Comparison of ENCODE assay signal across 20 cellular contexts in genomic region chr1:167999930-168000329, GRCh38.
DNase-seq lines count a peak whose midpoint lies in the region; ATAC-seq and TF ChIP-seq lines count a peak whose summit lies in the region.
"Had no signal": no experiment of that assay in that cellular context is flagged by ENCODE, and none has a peak within 500 bp of the region (broad histone marks: within the 10 kb centered on the region; RNA-seq: fewer than 3 reads in every experiment).

No MANE protein-coding gene starts in this region.

- no peaks in the 10 kb centered on the region for H3K9me3 ChIP-seq in left ventricle myocardium inferior (replicated peaks)
- H3K9me3 ChIP-seq in stomach = no peaks in the 10 kb centered on the region
- H3K9me3 ChIP-seq: A549; BLaER1 treated with 17β-estradiol and CSF1 and Interleukin-3, amounts not matched to agents 10 nM and 100 nM; Caco-2 had no signal

- TF ChIP-seq EP300 in stomach (IDR thresholded peaks at IDR 0.05) = no peak

- WGBS in stomach, 5 donors = 55 to 77% (median 74%) methylated on average over 3 of the region's 3 CpGs

- peaks cover 23% of the 10 kb centered on the region for H3K36me3 ChIP-seq in left ventricle myocardium inferior
- H3K36me3 ChIP-seq in stomach = peaks cover 4 to 36% (median 33%) of the 10 kb centered on the region in 4 donors

- peaks cover 35% of the 10 kb centered on the region for H3K4me1 ChIP-seq in left ventricle myocardium inferior
- H3K4me1 ChIP-seq in stomach = no peaks in the 10 kb centered on the region
- H3K4me1 ChIP-seq: A549; BLaER1 treated with 17β-estradiol and CSF1 and Interleukin-3, amounts not matched to agents 10 nM and 100 nM; Caco-2 had no signal

- no peaks in the 10 kb centered on the region for H3K9me3 Mint-ChIP-seq in activated T-cell treated with anti-CD3 and anti-CD28 coated beads, Interleukin-2, amount 50 U/mL, for 24 hours
- no peaks in the 10 kb centered on the region for H3K9me3 Mint-ChIP-seq in WTC11
- H3K9me3 Mint-ChIP-seq: CD4-positive, alpha-beta T cell; CD8-positive, alpha-beta T cell had no signal

- TF ChIP-seq CTCF in left ventricle myocardium inferior (IDR thresholded peaks at IDR 0.05; ENCODE audit: borderline replicate concordance) (no peak), WTC11 (IDR thresholded peaks at IDR 0.05) (no peak), stomach (IDR thresholded peaks at IDR 0.05) (no peak)

- no peak overlapping the region for H3K4me3 Mint-ChIP-seq in activated T-cell treated with anti-CD3 and anti-CD28 coated beads, Interleukin-2, amount 50 U/mL, for 24 hours
- H3K4me3 Mint-ChIP-seq in WTC11 = no peak overlapping the region
- H3K4me3 Mint-ChIP-seq: B cell; CD4-positive, alpha-beta T cell; CD8-positive, alpha-beta T cell had no signal

- H3K27me3 Mint-ChIP-seq in activated T-cell treated with anti-CD3 and anti-CD28 coated beads, Interleukin-2, amount 50 U/mL, for 24 hours = no peaks in the 10 kb centered on the region
- H3K27me3 Mint-ChIP-seq in WTC11 (ENCODE audit: low read depth) = no peaks in the 10 kb centered on the region
- H3K27me3 Mint-ChIP-seq: B cell; CD4-positive, alpha-beta T cell had no signal

- POLR2A ChIA-PET in WTC11 (lab: Charles Lee) = no interaction called here

- no peak for TF ChIP-seq POLR2A in stomach (IDR thresholded peaks at IDR 0.05)

- peak overlapping the region; percentile 33 for H3K27ac ChIP-seq in left ventricle myocardium inferior (replicated peaks)
- no peak overlapping the region for H3K27ac ChIP-seq in stomach
- H3K27ac ChIP-seq: 22Rv1; A549; BLaER1 treated with 17β-estradiol and CSF1 and Interleukin-3, amounts not matched to agents 10 nM and 100 nM; C4-2B had no signal

- peaks cover 46% of the 10 kb centered on the region for H3K36me3 Mint-ChIP-seq in activated T-cell treated with anti-CD3 and anti-CD28 coated beads, Interleukin-2, amount 50 U/mL, for 24 hours (ENCODE audit: low read depth)
- peaks cover 8% of the 10 kb centered on the region for H3K36me3 Mint-ChIP-seq in WTC11

- peak overlapping the region; percentile 1 for H3K27ac Mint-ChIP-seq in activated T-cell treated with anti-CD3 and anti-CD28 coated beads, Interleukin-2, amount 50 U/mL, for 24 hours
- H3K27ac Mint-ChIP-seq in WTC11 = peak overlapping the region; percentile 10; the same call in 1 of the 2 replicates
- H3K27ac Mint-ChIP-seq: B cell; CD4-positive, alpha-beta T cell; CD8-positive, alpha-beta T cell had no signal

- no peaks in the 10 kb centered on the region for H3K27me3 ChIP-seq in left ventricle myocardium inferior (ENCODE audit: low read depth)
- H3K27me3 ChIP-seq in stomach = no peaks in the 10 kb centered on the region
- H3K27me3 ChIP-seq: BLaER1 treated with 17β-estradiol and CSF1 and Interleukin-3, amounts not matched to agents 10 nM and 100 nM had no signal

- intact Hi-C loops in Right ventricle myocardium inferior (cut with DNase I) = loop anchor here (5.0 kb wide), 1 partner anchor 63 kb away; the partner anchor contains the start of genes DCAF6 and MPC2
- intact Hi-C loops in left ventricle myocardium superior (cut with micrococcal nuclease) = no loop called here
- intact Hi-C loops in left ventricle myocardium inferior (cut with micrococcal nuclease) = no loop called here
- intact Hi-C loops in Right ventricle myocardium superior (cut with DNase I) = no loop called here
- intact Hi-C loops in stomach (cut with DNase I; ENCODE audit: low total_unique reads) = no loop called here

- DNase-seq in activated T-cell treated with anti-CD3 and anti-CD28 coated beads, Interleukin-2, amount 50 U/mL, for 24 hours = no peak
- DNase-seq in activated T-cell treated with anti-CD3 and anti-CD28 coated beads, Interleukin-2, amount 50 U/mL, for 1 hour = no peak
- DNase-seq in Right ventricle myocardium inferior (ENCODE audit: missing footprints) (no peak), left ventricle myocardium superior (no peak), left ventricle myocardium inferior (no peak), Right ventricle myocardium superior (no peak), WTC11 (ENCODE audit: low spot score) (no peak), stomach (no peak)
- DNase-seq: AML-193; Caco-2; Calu3; CD4-positive, alpha-beta T cell; CD8-positive, alpha-beta T cell; DMS79 treated with DMSO at 0.1 percent for 48 hours; GF-D8 had no signal

- CTCF ChIA-PET in WTC11 (lab: Charles Lee) = interaction anchor here (1.3 to 1.7 kb wide), 2 partner anchors 82 to 312 kb away, joined by 3 to 7 read pairs; no protein-coding TSS in a partner anchor

- ATAC-seq in Right ventricle myocardium inferior = peak; percentile 44
- ATAC-seq in left ventricle myocardium superior = no peak
- ATAC-seq in Right ventricle myocardium superior (ENCODE audit: poor library complexity) = no peak
- ATAC-seq in WTC11 = no peak
- ATAC-seq: A549; CD8-positive, alpha-beta T cell had no signal

- H3K4me1 Mint-ChIP-seq in activated T-cell treated with anti-CD3 and anti-CD28 coated beads, Interleukin-2, amount 50 U/mL, for 24 hours (ENCODE audit: low read depth) = no peaks in the 10 kb centered on the region
- peaks cover 14% of the 10 kb centered on the region for H3K4me1 Mint-ChIP-seq in WTC11
- H3K4me1 Mint-ChIP-seq: B cell had no signal

- H3K4me3 ChIP-seq in left ventricle myocardium inferior (no peak overlapping the region), stomach (no peak overlapping the region)
- H3K4me3 ChIP-seq: A549; BLaER1 treated with 17β-estradiol and CSF1 and Interleukin-3, amounts not matched to agents 10 nM and 100 nM had no signal

TF ChIP-seq in WTC11, 78 proteins besides CTCF, POLR2A, EP300 and RAD21:
- no peak for TF ChIP-seq E2F4 (CRISPR knock-in tag; IDR thresholded peaks at IDR 0.05; ENCODE audit: borderline replicate concordance, low read depth)
- TF ChIP-seq AR (CRISPR knock-in tag; IDR thresholded peaks at IDR 0.05) = no peak
- no peak for TF ChIP-seq ZNF138 (CRISPR knock-in tag; conservative IDR thresholded peaks at IDR 0.05)
- TF ChIP-seq ETV6 (CRISPR knock-in tag; IDR thresholded peaks at IDR 0.05) = no peak
- no peak for TF ChIP-seq ATF2 (CRISPR knock-in tag; IDR thresholded peaks at IDR 0.05; ENCODE audit: borderline replicate concordance, low read depth)
- TF ChIP-seq E2F1 (CRISPR knock-in tag; IDR thresholded peaks at IDR 0.05) = no peak
- no peak for TF ChIP-seq SOX15 (CRISPR knock-in tag; IDR thresholded peaks at IDR 0.05)
- no peak for TF ChIP-seq ESRRA (CRISPR knock-in tag; IDR thresholded peaks at IDR 0.05; ENCODE audit: borderline replicate concordance)
